ENCODE assay signal across 9 cellular contexts in the genomic region with DNA sequence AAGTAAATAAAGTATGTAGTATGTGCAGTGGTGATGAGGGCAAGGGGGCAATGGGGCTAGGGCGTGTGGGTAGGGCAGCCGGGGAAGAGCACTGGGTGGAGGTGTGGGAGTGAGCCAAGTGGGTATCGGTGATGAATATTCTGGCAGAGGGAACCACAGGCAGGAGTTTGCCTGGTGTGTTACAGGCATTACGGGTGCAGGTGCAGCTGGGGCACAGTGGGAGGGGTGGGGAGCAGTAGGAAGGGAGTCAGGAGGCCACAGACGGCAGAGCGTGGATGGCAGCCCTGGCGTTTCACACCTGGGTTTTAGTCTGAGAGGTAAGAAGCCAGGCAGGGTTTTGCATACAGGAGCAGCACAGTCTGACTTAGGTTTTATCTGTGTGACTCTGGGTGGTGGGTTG.
"Had no signal": no experiment of that assay in that cellular context is flagged by ENCODE, and none has a peak within 500 bp of the region (broad histone marks: within the 10 kb centered on the region; RNA-seq: fewer than 3 reads in every experiment).

No MANE protein-coding gene starts in this region.

- H3K9me3 ChIP-seq: colonic mucosa, gastrocnemius medialis, SJCRH30, thyroid gland, vagina had no signal

- ATAC-seq: gastrocnemius medialis had no signal

- H3K27ac ChIP-seq: colonic mucosa, gastrocnemius medialis, parathyroid adenoma, SJCRH30, thyroid gland, vagina, VCaP had no signal

- H2AFZ ChIP-seq: parathyroid adenoma had no signal

- H3K4me1 ChIP-seq: colonic mucosa, gastrocnemius medialis, parathyroid adenoma, SJCRH30, thyroid gland, vagina had no signal

- DNase-seq: colonic mucosa; effector CD8-positive, alpha-beta T cell; gastrocnemius medialis; SJCRH30; stimulated activated CD4-positive, alpha-beta T cell treated with anti-CD3 and anti-CD28 coated beads, Interleukin-4, amount 100 ng/mL, for 1 hour; thyroid gland had no signal

- H3K9ac ChIP-seq: parathyroid adenoma had no signal

- H3K4me3 ChIP-seq: colonic mucosa, gastrocnemius medialis, SJCRH30, thyroid gland, vagina had no signal

- H3K79me2 ChIP-seq: parathyroid adenoma had no signal

- H3K27me3 ChIP-seq: colonic mucosa, gastrocnemius medialis, SJCRH30, thyroid gland, vagina had no signal
